In genomic region chr15:76837474-76837873, GRCh38 we compare ENCODE assay signal across 16 cellular contexts.
DNase-seq lines count a peak whose midpoint lies in the region; ATAC-seq lines count a peak whose summit lies in the region.
"Had no signal": no experiment of that assay in that cellular context is flagged by ENCODE, and none has a peak within 500 bp of the region (broad histone marks: within the 10 kb centered on the region; RNA-seq: fewer than 3 reads in every experiment).

No MANE protein-coding gene starts in this region.

- ATAC-seq in HG02798 (IDR thresholded peaks at IDR 0.05; ENCODE audit: poor library complexity, unreplicated experiment): no peak
- ATAC-seq: A549; CD8-positive, alpha-beta T cell; GM23338 had no signal

- DNase-seq in LHCN-M2 (ENCODE audit: low read depth) (peak; percentile 20), RPMI7951 (ENCODE audit: low read depth) (peak; percentile 17), iris pigment epithelial cell (ENCODE audit: low read depth) (peak; percentile 0), KG1 (lab: John Stamatoyannopoulos, UW) (no peak), NCI-H128 (lab: John Stamatoyannopoulos, UW; ENCODE audit: unreplicated experiment) (no peak)
- DNase-seq: CD8-positive, alpha-beta T cell; COR-L47; DMS153; DMS79 treated with DMSO at 0.1 percent for 48 hours; EL; GDM1; H7; IMR-90 had no signal

Comparison
In these comparisons a context has a peak if more than half of its experiments do, and no peak if none do; other contexts are left out.
1. DNase-seq: peak in LHCN-M2 (single experiment), RPMI7951 (single experiment) and iris pigment epithelial cell (single experiment); none in KG1 (single experiment) and NCI-H128 (single experiment).